Comparison of ENCODE assay signal across 34 cellular contexts in the genomic region with DNA sequence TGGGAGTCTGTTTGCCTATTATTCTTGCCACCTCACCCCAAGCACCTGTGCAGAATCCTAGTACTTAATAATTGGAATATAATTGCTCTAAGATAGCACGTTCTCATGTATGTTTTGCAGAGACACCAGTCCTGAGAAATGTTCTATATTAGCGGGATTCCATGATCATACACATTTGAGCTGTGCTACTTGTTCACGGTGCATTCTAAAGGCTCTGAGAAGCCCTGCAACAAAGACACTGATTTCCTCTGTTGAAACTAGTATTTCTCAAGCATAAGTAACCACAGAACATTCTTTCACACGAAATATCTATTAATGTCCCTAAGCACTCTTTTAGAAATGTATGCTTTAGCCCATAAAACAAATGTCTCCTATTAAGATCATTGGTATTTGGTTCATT.
"Had no signal": no experiment of that assay in that cellular context is flagged by ENCODE, and none has a peak within 500 bp of the region (broad histone marks: within the 10 kb centered on the region; RNA-seq: fewer than 3 reads in every experiment).

No MANE protein-coding gene starts in this region.

- H3K27ac ChIP-seq: adrenal gland, ascending aorta, body of pancreas, brain microvascular endothelial cell, breast epithelium, cardiac muscle cell had no signal

- FAIRE-seq: astrocyte, bronchial epithelial cell had no signal

- H3K4me3 ChIP-seq: adrenal gland, ascending aorta, body of pancreas, breast epithelium, cardiac muscle cell had no signal

- H3K4me1 ChIP-seq: adrenal gland, ascending aorta, body of pancreas, breast epithelium had no signal

- H3K36me3 ChIP-seq: adrenal gland, ascending aorta, brain microvascular endothelial cell, breast epithelium, cardiac muscle cell had no signal

- H3K27me3 ChIP-seq: adrenal gland, ascending aorta, body of pancreas, brain microvascular endothelial cell, breast epithelium, cardiac muscle cell had no signal

- H3K9me3 ChIP-seq: adrenal gland, ascending aorta, body of pancreas, breast epithelium had no signal

- DNase-seq: activated effector memory CD4-positive, alpha-beta T cell treated with anti-CD3 and anti-CD28 coated beads, Interleukin-2, amount 50 U/mL, for 16 hours; activated effector memory CD4-positive, alpha-beta T cell treated with Interleukin-2 at 50 U/mL for 16 hours; activated gamma-delta T cell; activated gamma-delta T cell treated with Interleukin-2 at 50 U/mL for 16 hours; activated naive CD4-positive, alpha-beta T cell; activated naive CD4-positive, alpha-beta T cell treated with anti-CD3 and anti-CD28 coated beads for 36 hours; activated naive CD4-positive, alpha-beta T cell treated with anti-CD3 and anti-CD28 coated beads, Interleukin-2, amount 10 ng/mL, durations not matched to agents 7 days and 5 days; activated naive CD4-positive, alpha-beta T cell treated with anti-CD3 and anti-CD28 coated beads, Interleukin-2, amount 50 U/mL, for 16 hours; activated naive CD4-positive, alpha-beta T cell treated with Interleukin-2 at 50 U/mL for 16 hours; activated naive CD8-positive, alpha-beta T cell treated with anti-CD3 and anti-CD28 coated beads for 36 hours; activated naive CD8-positive, alpha-beta T cell treated with anti-CD3 and anti-CD28 coated beads, Interleukin-2, amount 10 ng/mL, durations not matched to agents 7 days and 5 days; activated naive CD8-positive, alpha-beta T cell treated with anti-CD3 and anti-CD28 coated beads, Interleukin-2, amount 50 U/mL, for 24 hours; activated T-cell treated with anti-CD3 and anti-CD28 coated beads, Interleukin-2, amount 50 U/mL, for 1 hour; activated T-cell treated with anti-CD3 and anti-CD28 coated beads, Interleukin-2, amount 50 U/mL, for 24 hours; activated T-cell treated with anti-CD3 and anti-CD28 coated beads, Interleukin-2, amount 50 U/mL, for 4 hours; activated T-cell treated with anti-CD3 and anti-CD28 coated beads, Interleukin-2, amount 50 U/mL, for 48 hours; activated T-cell treated with anti-CD3 and anti-CD28 coated beads, Interleukin-2, amount 50 U/mL, for 72 hours; adrenal gland; amniotic stem cell; amygdala; anterior cingulate cortex; aorta; body of pancreas; brain microvascular endothelial cell; caudate nucleus; central memory CD4-positive, alpha-beta T cell; cerebellar nuclear complex had no signal

- ATAC-seq: activated naive CD4-positive, alpha-beta T cell treated with anti-CD3 and anti-CD28 coated beads, Interleukin-2, amount 50 U/mL, for 72 hours; activated naive CD8-positive, alpha-beta T cell treated with anti-CD3 and anti-CD28 coated beads, Interleukin-2, amount 50 U/mL, for 24 hours; activated T-cell treated with anti-CD3 and anti-CD28 coated beads, Interleukin-2, amount 50 U/mL, for 4 hours; activated T-cell treated with anti-CD3 and anti-CD28 coated beads, Interleukin-2, amount 50 U/mL, for 72 hours; activated T-helper 17 cell treated with anti-CD3 and anti-CD28 coated beads, Interleukin-2, amount 50 U/mL, for 72 hours; body of pancreas had no signal
